ENCODE assay signal across 1 cellular context in the genomic region with DNA sequence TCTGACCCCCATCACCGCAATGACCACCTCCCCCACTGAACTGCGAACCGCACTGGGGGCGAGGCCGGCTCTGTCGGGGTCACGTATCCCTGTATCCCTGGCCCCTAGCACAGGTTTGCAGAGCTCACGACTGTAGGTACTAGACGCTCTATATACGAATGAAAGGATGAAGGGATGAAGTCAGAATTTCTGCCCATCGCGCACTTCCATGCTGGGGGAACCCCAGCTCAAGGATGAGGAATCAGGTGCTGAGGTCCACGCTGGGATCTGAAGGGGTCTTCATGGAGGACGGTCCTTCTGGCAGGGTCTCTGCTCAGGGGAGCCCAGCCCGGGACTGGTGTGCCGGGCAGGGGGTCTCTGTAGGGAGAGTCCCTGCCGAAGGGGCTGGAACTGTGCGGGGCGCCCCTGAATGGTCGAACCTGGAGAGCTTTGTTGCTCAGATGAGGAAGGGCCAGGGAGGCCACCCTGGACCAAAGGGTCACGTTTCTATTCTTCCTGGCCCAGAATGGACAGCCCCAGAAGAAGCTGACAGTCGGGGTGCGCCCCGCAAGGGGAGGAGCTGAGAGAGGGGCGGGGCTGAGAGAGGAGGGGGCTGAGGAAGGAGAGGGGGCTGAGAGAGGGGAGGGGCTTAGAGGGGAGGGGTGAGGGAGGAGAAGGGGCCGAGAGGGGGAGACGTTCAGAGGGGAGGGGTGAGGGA.
TF ChIP-seq lines count a peak whose summit lies in the region.

No MANE protein-coding gene starts in this region.

TF ChIP-seq in endothelial cell of umbilical vein, 7 proteins besides CTCF, POLR2A, EP300 and RAD21:
- TF ChIP-seq JUN (IDR thresholded peaks at IDR 0.05; ENCODE audit: borderline replicate concordance, insufficient read depth, insufficient read length, low read depth) (no peak), GATA2 (IDR thresholded peaks at IDR 0.05; ENCODE audit: insufficient read depth, insufficient read length, low read depth, low read length) (no peak), POLR2AphosphoS5 (IDR thresholded peaks at IDR 0.05; ENCODE audit: insufficient read depth, low read depth, low read length) (no peak), MYC (IDR thresholded peaks at IDR 0.05; ENCODE audit: low read depth, low read length) (no peak), FOS (IDR thresholded peaks at IDR 0.05; ENCODE audit: borderline replicate concordance, insufficient read depth, low read length) (no peak), EZH2 (IDR thresholded peaks at IDR 0.05; ENCODE audit: borderline replicate concordance, low read depth, low read length, severe bottlenecking) (no peak)
- TF ChIP-seq, protein P1, sequence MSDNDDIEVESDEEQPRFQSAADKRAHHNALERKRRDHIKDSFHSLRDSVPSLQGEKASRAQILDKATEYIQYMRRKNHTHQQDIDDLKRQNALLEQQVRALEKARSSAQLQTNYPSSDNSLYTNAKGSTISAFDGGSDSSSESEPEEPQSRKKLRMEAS (IDR thresholded peaks at IDR 0.05; ENCODE audit: insufficient read depth, insufficient read length): no peak
